8 cellular contexts compared by ENCODE assay signal in genomic region chr22:42856179-42856864, GRCh38. TPM values are rescaled to one million over a fixed set of nuclear protein-coding genes. Genes with fewer than 3 reads are reported as not detected.
A peak's percentile ranks its signal among the peaks of the same experiment; 100 is the strongest.
DNase-seq lines count a peak whose midpoint lies in the region; ATAC-seq and TF ChIP-seq lines count a peak whose summit lies in the region.

No MANE protein-coding gene starts in this region.

- peaks cover 30% of the 10 kb centered on the region for H4K20me1 ChIP-seq in Loucy (ENCODE audit: insufficient read depth, low read length, poor library complexity, severe bottlenecking)

- H3K79me2 ChIP-seq in Loucy (ENCODE audit: insufficient read depth, low read length) = peaks cover 63% of the 10 kb centered on the region

- no peaks in the 10 kb centered on the region for H3K9me2 ChIP-seq in Loucy (replicated peaks; ENCODE audit: low read depth, low read length)

- POLR2A ChIA-PET in CD4-positive, alpha-beta memory T cell (lab: Charles Lee; ENCODE audit: partially characterized antibody) = interaction anchor here (1.0 to 2.2 kb wide), 6 partner anchors 11 to 331 kb away, joined by 3 to 20 read pairs (median 4); partner anchors contain the start of genes PACSIN2, POLDIP3 and TTLL12
- POLR2A ChIA-PET in naive thymus-derived CD8-positive, alpha-beta T cell (lab: Charles Lee) = interaction anchor here (0.6 to 1.9 kb wide), 4 partner anchors 15 to 331 kb away, joined by 3 to 10 read pairs (median 5); partner anchors contain the start of genes POLDIP3 and TTLL12

- no peaks in the 10 kb centered on the region for H3K9me3 ChIP-seq in CD4-positive, alpha-beta memory T cell (ENCODE audit: control insufficient read depth in 1 of 2, low read length in 2 of 2)
- no peaks in the 10 kb centered on the region for H3K9me3 ChIP-seq in Loucy (ENCODE audit: insufficient read depth, low read depth, low read length)

- H3F3A ChIP-seq in Loucy (ENCODE audit: low read depth) = 0 out of 2 replicates have a peak, but pooled peaks cover 2% of the 10 kb centered on the region

- H3K9me3 Mint-ChIP-seq in CD4-positive, alpha-beta memory T cell = no peaks in the 10 kb centered on the region
- H3K9me3 Mint-ChIP-seq in naive thymus-derived CD8-positive, alpha-beta T cell = no peaks in the 10 kb centered on the region
- H3K9me3 Mint-ChIP-seq in stimulated activated naive CD8-positive, alpha-beta T cell treated with anti-CD3 and anti-CD28 coated beads, Interleukin-15, Interleukin-2, amounts not matched to agents 100 ng/mL and 50 ng/mL, for 24 hours = no peaks in the 10 kb centered on the region

- peaks cover 0 to 3% of the 10 kb centered on the region in 2 donors for H3K36me3 Mint-ChIP-seq in CD4-positive, alpha-beta memory T cell
- H3K36me3 Mint-ChIP-seq in naive thymus-derived CD8-positive, alpha-beta T cell = no peaks in the 10 kb centered on the region
- H3K36me3 Mint-ChIP-seq in stimulated activated naive CD8-positive, alpha-beta T cell treated with anti-CD3 and anti-CD28 coated beads, Interleukin-15, Interleukin-2, amounts not matched to agents 100 ng/mL and 50 ng/mL, for 24 hours (ENCODE audit: low read depth) = peaks cover 7% of the 10 kb centered on the region

- peaks cover 18% of the 10 kb centered on the region for H3K4me1 ChIP-seq in CD4-positive, alpha-beta memory T cell (ENCODE audit: insufficient read depth, low read length)
- peaks cover 30% of the 10 kb centered on the region for H3K4me1 ChIP-seq in Loucy (ENCODE audit: insufficient read depth, low read length, poor library complexity, severe bottlenecking)

- DNase-seq in CD4-positive, alpha-beta memory T cell = peak in 3 of 5 donors; percentile 25 to 73 (median 68)
- DNase-seq in activated CD8-positive, alpha-beta memory T cell treated with anti-CD3 and anti-CD28 coated beads for 4 hours (ENCODE audit: low read depth in 2 of 2) = peak; percentile 27 to 33
- DNase-seq in epithelial cell of esophagus (ENCODE audit: low read depth) (peak; percentile 13), NCI-H2107 (lab: John Stamatoyannopoulos, UW) (no peak)
- DNase-seq in naive thymus-derived CD8-positive, alpha-beta T cell = peak in 8 of 10 donors; percentile 44 to 78 (median 64)

- H3K27me3 Mint-ChIP-seq in CD4-positive, alpha-beta memory T cell = no peaks in the 10 kb centered on the region
- H3K27me3 Mint-ChIP-seq in naive thymus-derived CD8-positive, alpha-beta T cell = no peaks in the 10 kb centered on the region
- no peaks in the 10 kb centered on the region for H3K27me3 Mint-ChIP-seq in stimulated activated naive CD8-positive, alpha-beta T cell treated with anti-CD3 and anti-CD28 coated beads, Interleukin-15, Interleukin-2, amounts not matched to agents 100 ng/mL and 50 ng/mL, for 24 hours

- H3K9ac ChIP-seq in Loucy (ENCODE audit: low read depth, low read length, poor library complexity, severe bottlenecking) = peak overlapping the region; percentile 87

- CTCF ChIA-PET in CD4-positive, alpha-beta memory T cell (lab: Charles Lee; ENCODE audit: partially characterized antibody) = interaction anchor here (4.1 kb wide), 1 partner anchor 11 kb away, joined by 35 read pairs; no protein-coding TSS in a partner anchor

- H3K4me3 Mint-ChIP-seq in CD4-positive, alpha-beta memory T cell = peak overlapping the region; percentile 78 to 91 (median 88)
- peak overlapping the region; percentile 82 to 90 (median 86) for H3K4me3 Mint-ChIP-seq in naive thymus-derived CD8-positive, alpha-beta T cell
- H3K4me3 Mint-ChIP-seq in stimulated activated naive CD8-positive, alpha-beta T cell treated with anti-CD3 and anti-CD28 coated beads, Interleukin-15, Interleukin-2, amounts not matched to agents 100 ng/mL and 50 ng/mL, for 24 hours = peak overlapping the region; percentile 91

- H3K4me3 ChIP-seq in CD4-positive, alpha-beta memory T cell (ENCODE audit: low read length in 2 of 2) = peak overlapping the region; percentile 81 to 91
- peak overlapping the region; percentile 87 for H3K4me3 ChIP-seq in Loucy (ENCODE audit: low read length, poor library complexity, severe bottlenecking)
- peak overlapping the region; percentile 51 for H3K4me3 ChIP-seq in epithelial cell of esophagus (ENCODE audit: low read length)

- H3K27me3 ChIP-seq in CD4-positive, alpha-beta memory T cell (ENCODE audit: insufficient read depth, low read length) = no peaks in the 10 kb centered on the region
- H3K27me3 ChIP-seq in Loucy (ENCODE audit: insufficient read depth, low read length, poor library complexity, severe bottlenecking) = no peaks in the 10 kb centered on the region

- ATAC-seq in GM21528 (IDR thresholded peaks at IDR 0.05; ENCODE audit: low FRiP score, unreplicated experiment) = peak; percentile 15
- peak; percentile 53 to 58 for ATAC-seq in naive thymus-derived CD8-positive, alpha-beta T cell

- TF ChIP-seq CTCF in Loucy (conservative IDR thresholded peaks at IDR 0.05; ENCODE audit: low read length) (no peak), epithelial cell of esophagus (IDR thresholded peaks at IDR 0.05; ENCODE audit: insufficient read depth, low read depth, low read length, missing control alignments) (no peak)

- peaks cover 9 to 27% (median 16%) of the 10 kb centered on the region in 4 donors for H3K4me1 Mint-ChIP-seq in CD4-positive, alpha-beta memory T cell
- H3K4me1 Mint-ChIP-seq in naive thymus-derived CD8-positive, alpha-beta T cell = peaks cover 4 to 30% (median 16%) of the 10 kb centered on the region in 4 donors
- H3K4me1 Mint-ChIP-seq in stimulated activated naive CD8-positive, alpha-beta T cell treated with anti-CD3 and anti-CD28 coated beads, Interleukin-15, Interleukin-2, amounts not matched to agents 100 ng/mL and 50 ng/mL, for 24 hours (ENCODE audit: low read depth) = peaks cover 31% of the 10 kb centered on the region

- H3K4me2 ChIP-seq in Loucy (ENCODE audit: low read depth, low read length, poor library complexity, severe bottlenecking) = peak overlapping the region; percentile 76

- peak overlapping the region; percentile 74 for H2AFZ ChIP-seq in Loucy (ENCODE audit: low read length)

- H3K27ac ChIP-seq in CD4-positive, alpha-beta memory T cell (ENCODE audit: low read depth, low read length) = peak overlapping the region; percentile 71

- peak overlapping the region; percentile 83 to 95 (median 91) for H3K27ac Mint-ChIP-seq in CD4-positive, alpha-beta memory T cell
- peak overlapping the region; percentile 80 to 94 (median 88) for H3K27ac Mint-ChIP-seq in naive thymus-derived CD8-positive, alpha-beta T cell
- H3K27ac Mint-ChIP-seq in stimulated activated naive CD8-positive, alpha-beta T cell treated with anti-CD3 and anti-CD28 coated beads, Interleukin-15, Interleukin-2, amounts not matched to agents 100 ng/mL and 50 ng/mL, for 24 hours = peak overlapping the region; percentile 92

- H3K36me3 ChIP-seq in CD4-positive, alpha-beta memory T cell (ENCODE audit: insufficient read depth, low read length) = no peaks in the 10 kb centered on the region
- H3K36me3 ChIP-seq in Loucy (ENCODE audit: insufficient read depth, low read length) = no peaks in the 10 kb centered on the region

- intact Hi-C loops in CD4-positive, alpha-beta memory T cell (cut with micrococcal nuclease) = loop anchor here (2.0 to 5.0 kb wide), 3 partner anchors 158 to 330 kb away; partner anchors contain the start of genes PACSIN2, TTLL1 and TTLL12

RNA-seq across cellular contexts. Expression of gene ARFGAP3, which starts 0.8 kb away (rescaled TPM):
- 10 to 100 TPM; 44.7 to 45.7 TPM for total RNA-seq in CD4-positive, alpha-beta memory T cell
- polyA plus RNA-seq in CD4-positive, alpha-beta memory T cell = 10 to 100 TPM; 38.4 to 49.0 TPM
- total RNA-seq in naive thymus-derived CD8-positive, alpha-beta T cell = 10 to 100 TPM; 32.9 to 34.1 TPM
- polyA plus RNA-seq in naive thymus-derived CD8-positive, alpha-beta T cell = 10 to 100 TPM; 22.3 to 44.7 (median 25.1) TPM
